In genomic region chr11:11400635-11401232, GRCh38 we compare ENCODE assay signal across 10 cellular contexts. TPM values are rescaled to one million over a fixed set of nuclear protein-coding genes. Genes with fewer than 3 reads are reported as not detected.
A peak's percentile ranks its signal among the peaks of the same experiment; 100 is the strongest.
DNase-seq lines count a peak whose midpoint lies in the region; TF ChIP-seq lines count a peak whose summit lies in the region.
"Had no signal": no experiment of that assay in that cellular context is flagged by ENCODE, and none has a peak within 500 bp of the region (broad histone marks: within the 10 kb centered on the region; RNA-seq: fewer than 3 reads in every experiment).

No MANE protein-coding gene starts in this region.

- no peak overlapping the region for H3K27ac ChIP-seq in liver (ENCODE audit: low read depth in 1 of 2, low read length in 2 of 2)

- no peak overlapping the region for H3K4me3 ChIP-seq in HFF-Myc (replicated peaks; ENCODE audit: low read depth, low read length)
- H3K4me3 ChIP-seq in liver (ENCODE audit: low read depth in 1 of 3, low read length in 3 of 3), result no peak overlapping the region

- WGBS in liver, result 88% methylated on average over 9 of the region's 9 CpGs

- TF ChIP-seq CTCF in HFF-Myc (IDR thresholded peaks at IDR 0.05; ENCODE audit: low read depth, low read length, missing control alignments), result peak; percentile 38
- TF ChIP-seq CTCF in liver (IDR thresholded peaks at IDR 0.05; ENCODE audit: low read depth, low read length, missing input control), result peak; percentile 24

- H3K27me3 ChIP-seq in liver (ENCODE audit: control insufficient read depth in 4 of 4, insufficient read depth in 4 of 4, low read length in 3 of 4), result no peaks in the 10 kb centered on the region

- H3K4me1 ChIP-seq in liver (ENCODE audit: control insufficient read depth in 4 of 4, insufficient read depth in 4 of 4, low read length in 3 of 4), result no peaks in the 10 kb centered on the region

- peak; percentile 48 to 76 for TF ChIP-seq RAD21 in liver (IDR thresholded peaks at IDR 0.05)

- H3K9me3 ChIP-seq in liver (ENCODE audit: control insufficient read depth in 4 of 4, low read length in 3 of 4), result no peaks in the 10 kb centered on the region

- DNase-seq in DMS53 (lab: John Stamatoyannopoulos, UW) (peak; percentile 38), DMS53 treated with DMSO at 0.1 percent for 48 hours (lab: John Stamatoyannopoulos, UW; ENCODE audit: unreplicated experiment) (no peak), HFF-Myc (ENCODE audit: extremely low read depth, low read depth) (no peak), SW480 (ENCODE audit: low spot score) (peak; percentile 19), RKO (ENCODE audit: low spot score) (no peak), SIG-M5 treated with dmso at 0.1 percent for 504 hours (lab: John Stamatoyannopoulos, UW; ENCODE audit: unreplicated experiment) (no peak), A172 (ENCODE audit: low spot score) (no peak)
- DNase-seq: HCEC 1CT, NCI-H2107 had no signal

- peaks cover 0 to 11% (median 5%) of the 10 kb centered on the region in 4 donors for H3K36me3 ChIP-seq in liver (ENCODE audit: control insufficient read depth in 4 of 4, insufficient read depth in 3 of 4, low read depth in 1 of 4, low read length in 3 of 4)

- no peak overlapping the region for H3K9ac ChIP-seq in liver (ENCODE audit: low read depth in 1 of 2, low read length in 2 of 2)

TF ChIP-seq in liver, 16 proteins besides CTCF, POLR2A, EP300 and RAD21:
- TF ChIP-seq MAX (IDR thresholded peaks at IDR 0.05) (no peak), TAF1 (conservative IDR thresholded peaks at IDR 0.05) (no peak), NR2F2 (IDR thresholded peaks at IDR 0.05) (no peak), JUND (IDR thresholded peaks at IDR 0.05) (no peak), GABPA (IDR thresholded peaks at IDR 0.05 in 1 of 2, conservative IDR thresholded peaks at IDR 0.05 in 1 of 2) (no peak), FOXA1 (IDR thresholded peaks at IDR 0.05) (no peak), ZBTB33 (IDR thresholded peaks at IDR 0.05) (no peak), HNF4G (IDR thresholded peaks at IDR 0.05) (no peak), FOXA2 (IDR thresholded peaks at IDR 0.05) (no peak), HNF4A (conservative IDR thresholded peaks at IDR 0.05) (no peak), YY1 (IDR thresholded peaks at IDR 0.05) (no peak), SP1 (IDR thresholded peaks at IDR 0.05) (no peak), RXRA (IDR thresholded peaks at IDR 0.05) (no peak), EGR1 (IDR thresholded peaks at IDR 0.05; ENCODE audit: low read depth in 2 of 2) (no peak), ATF3 (IDR thresholded peaks at IDR 0.05) (no peak), REST (IDR thresholded peaks at IDR 0.05) (no peak)
TF ChIP-seq in liver: peak in this region for 0.

RNA-seq across cellular contexts. Expression of gene CSNK2A3, which starts 47.7 kb away (rescaled TPM):
- total RNA-seq in liver, result under 1 TPM; 0.51 to 0.92 TPM
- polyA plus RNA-seq in liver, result under 1 TPM in 1 of 2 donors, not detected in 1; 0.59 TPM
- 3.4 and 3.6 TPM in 2 replicates for total RNA-seq in A172 (2014; rRNA removed; shearing (Covaris generic))

Comparison
In these comparisons a context has a peak if more than half of its experiments do, and no peak if none do; other contexts are left out.
1. DNase-seq: peak in DMS53 (single experiment) and SW480 (single experiment); none in DMS53 treated with DMSO at 0.1 percent for 48 hours (single experiment), HFF-Myc (single experiment), RKO (single experiment), SIG-M5 treated with dmso at 0.1 percent for 504 hours (single experiment) and A172 (single experiment).